25 cellular contexts compared by ENCODE assay signal in the genomic region with DNA sequence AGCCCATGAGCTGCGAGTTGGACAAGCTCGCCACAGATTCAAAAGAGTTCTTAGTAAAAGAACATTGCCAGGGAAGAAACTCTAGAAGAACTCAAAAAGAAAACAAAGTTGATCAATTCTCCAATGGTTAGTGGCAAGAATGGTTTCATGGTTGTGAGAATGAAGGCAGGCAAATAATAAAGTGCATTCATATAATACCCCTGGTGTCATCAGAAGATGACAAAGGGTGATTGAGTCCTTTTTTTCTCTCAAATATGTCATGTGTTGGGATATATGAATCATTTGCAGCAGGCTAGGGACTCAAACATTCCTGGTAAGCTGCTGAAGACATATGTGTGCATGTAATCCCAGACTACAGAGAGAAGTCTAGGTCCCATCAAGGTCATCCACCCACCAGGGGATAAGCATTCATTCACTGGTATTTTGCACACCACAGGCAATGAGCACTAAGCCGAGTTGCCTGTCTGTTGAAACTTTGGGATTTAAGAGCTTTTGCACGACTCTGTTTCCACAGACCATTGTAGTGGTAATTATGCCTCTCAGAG.
"Had no signal": no experiment of that assay in that cellular context is flagged by ENCODE, and none has a peak within 500 bp of the region (broad histone marks: within the 10 kb centered on the region; RNA-seq: fewer than 3 reads in every experiment).

No MANE protein-coding gene starts in this region.

- FAIRE-seq: frontal cortex, urothelium cell line had no signal

- ATAC-seq: activated CD8-positive, alpha-beta memory T cell treated with anti-CD3 and anti-CD28 coated beads, Interleukin-2, amount 10 ng/mL, durations not matched to agents 7 days and 5 days; left cardiac atrium; natural killer cell treated with Interleukin-12 subunit alpha and Interleukin-12 subunit beta and Interleukin-15 and Interleukin-18, amount 100 ng/mL, for 72 hours; stimulated activated memory B cell treated with anti-CD40 and anti-IgM and Interleukin-4, amounts not matched to agents 10 μg/mL and 1 μg/mL and 100 μg/mL, for 72 hours had no signal

- H3K27ac ChIP-seq: ovary, prostate gland, right atrium auricular region, skin epidermis, stomach, suprapubic skin, transverse colon had no signal

- H3K9me3 ChIP-seq: ovary, prostate gland, right atrium auricular region, stomach, suprapubic skin, transverse colon had no signal

- H3K36me3 ChIP-seq: ovary, prostate gland, right atrium auricular region, stomach, suprapubic skin, transverse colon had no signal

- H3K4me3 ChIP-seq: ovary, prostate gland, right atrium auricular region, skin epidermis, stomach, suprapubic skin, transverse colon had no signal

- H3K4me1 ChIP-seq: prostate gland, stomach, suprapubic skin, transverse colon had no signal

- DNase-seq: activated CD4-positive, alpha-beta memory T cell treated with anti-CD3 and anti-CD28 coated beads, Interleukin-2, amount 10 ng/mL, durations not matched to agents 7 days and 5 days; activated CD4-positive, alpha-beta T cell treated with anti-CD3 and anti-CD28 coated beads for 48 hours; activated CD8-positive, alpha-beta memory T cell treated with anti-CD3 and anti-CD28 coated beads, Interleukin-2, amount 10 ng/mL, durations not matched to agents 7 days and 5 days; activated effector memory CD4-positive, alpha-beta T cell treated with anti-CD3 and anti-CD28 coated beads, Interleukin-2, amount 50 U/mL, for 16 hours; activated naive CD4-positive, alpha-beta T cell treated with anti-CD3 and anti-CD28 coated beads, Interleukin-2, amount 10 ng/mL, durations not matched to agents 7 days and 5 days; activated T-cell treated with anti-CD3 and anti-CD28 coated beads for 4 hours; anterior cingulate cortex; effector CD4-positive, alpha-beta T cell; erythroblast; hypothalamus; islet precursor cell; left cardiac atrium; midbrain; ovary; stimulated activated CD4-positive, alpha-beta T cell treated with anti-CD3 and anti-CD28 coated beads, Interleukin-15, amount 100 ng/mL, for 24 hours; stomach; transverse colon had no signal

- H3K27me3 ChIP-seq: ovary, right atrium auricular region, stomach, suprapubic skin, transverse colon had no signal
